Comparison of ENCODE assay signal across 1 cellular context in genomic region chr20:63712191-63712590, GRCh38.
TF ChIP-seq lines count a peak whose summit lies in the region.

No MANE protein-coding gene starts in this region.

TF ChIP-seq in A549, 52 proteins besides CTCF, POLR2A, EP300 and RAD21:
- TF ChIP-seq KDM1A (IDR thresholded peaks at IDR 0.05; ENCODE audit: low read depth) = peak; percentile 73; the same call in 1 of the 2 replicates
- TF ChIP-seq SREBF2 (IDR thresholded peaks at IDR 0.05) = no peak
